In the genomic region with DNA sequence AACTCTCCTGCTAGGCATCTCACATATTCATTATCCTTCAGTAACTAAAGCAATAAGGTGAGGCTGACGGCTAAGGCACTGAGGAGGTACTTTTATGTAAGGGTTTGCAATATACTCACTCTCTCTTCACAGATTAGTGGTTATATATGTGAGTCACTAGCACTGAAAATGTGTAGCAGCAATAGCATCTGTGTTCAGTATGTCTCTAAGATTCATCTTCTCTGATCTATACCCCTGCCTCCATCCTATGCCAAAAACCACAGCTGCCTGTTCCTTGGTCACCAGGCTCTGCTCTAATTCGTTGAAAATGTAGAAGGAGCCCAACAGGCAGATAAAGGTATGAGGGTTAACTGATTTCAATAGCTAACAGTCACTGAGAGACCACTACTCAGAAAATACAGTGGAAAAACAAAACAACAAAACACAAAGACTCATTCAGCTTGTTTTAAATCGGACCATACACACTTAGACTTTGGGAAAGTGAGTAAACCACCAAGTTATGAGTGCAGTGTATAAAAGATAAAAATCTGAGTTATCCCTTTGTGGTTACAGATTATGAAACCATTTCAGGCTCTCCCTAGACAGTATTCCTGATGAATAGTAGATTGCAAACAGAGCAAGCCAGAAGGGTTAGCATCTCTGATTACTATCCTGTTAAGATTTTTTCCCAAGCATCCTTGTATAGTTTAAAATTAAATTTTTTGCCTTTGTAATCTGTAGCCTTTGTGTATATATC, we compare ENCODE assay signal across 22 cellular contexts.
DNase-seq lines count a peak whose midpoint lies in the region; ATAC-seq and TF ChIP-seq lines count a peak whose summit lies in the region.
"Had no signal": no experiment of that assay in that cellular context is flagged by ENCODE, and none has a peak within 500 bp of the region (broad histone marks: within the 10 kb centered on the region; RNA-seq: fewer than 3 reads in every experiment).

No MANE protein-coding gene starts in this region.

- peaks cover 6% of the 10 kb centered on the region for H3K9me3 Mint-ChIP-seq in MCF 10A (ENCODE audit: unreplicated experiment)
- H3K9me3 Mint-ChIP-seq in activated CD4-positive, alpha-beta T cell treated with anti-CD3 and anti-CD28 coated beads, Interleukin-2, amount 10 ng/mL, durations not matched to agents 24 days and 14 days = peaks cover 4% of the 10 kb centered on the region

- TF ChIP-seq POLR2A in breast epithelium (IDR thresholded peaks at IDR 0.05) = no peak

- H3K36me3 ChIP-seq in breast epithelium (no peaks in the 10 kb centered on the region), SJCRH30 (no peaks in the 10 kb centered on the region)

- H3K27ac Mint-ChIP-seq in MCF 10A (ENCODE audit: low read depth, unreplicated experiment) = no peak overlapping the region
- H3K27ac Mint-ChIP-seq in activated CD4-positive, alpha-beta T cell treated with anti-CD3 and anti-CD28 coated beads, Interleukin-2, amount 10 ng/mL, durations not matched to agents 24 days and 14 days = no peak overlapping the region
- H3K27ac Mint-ChIP-seq: activated naive CD4-positive, alpha-beta T cell treated with anti-CD3 and anti-CD28 coated beads, Interleukin-2, amount 50 U/mL, for 72 hours; CD8-positive, alpha-beta T cell; nephron; stimulated activated naive CD8-positive, alpha-beta T cell treated with anti-CD3 and anti-CD28 coated beads, Interleukin-15, Interleukin-2, amounts not matched to agents 100 ng/mL and 50 ng/mL, for 24 hours; type B pancreatic cell had no signal

- BruUV-seq in MCF 10A (replicated peaks; lab: Mats Ljungman, UMichigan) = no TSS peak

- TF ChIP-seq CTCF in MCF 10A (IDR thresholded peaks at IDR 0.05; ENCODE audit: unreplicated experiment) = no peak
- no peak for TF ChIP-seq CTCF in breast epithelium (IDR thresholded peaks at IDR 0.05)
- no peak for TF ChIP-seq CTCF in fibroblast of mammary gland (conservative IDR thresholded peaks at IDR 0.05; ENCODE audit: control insufficient read depth, insufficient read depth, low read depth, low read length)

- H3K9me3 ChIP-seq in breast epithelium = no peaks in the 10 kb centered on the region
- no peaks in the 10 kb centered on the region for H3K9me3 ChIP-seq in SJCRH30 (replicated peaks)

- no peak overlapping the region for H3K27ac ChIP-seq in breast epithelium
- no peak overlapping the region for H3K27ac ChIP-seq in SJCRH30
- H3K27ac ChIP-seq: 22Rv1 had no signal

- POLR2A ChIA-PET in MCF 10A (lab: Yijun Ruan, JAX) = interaction anchor here (0.9 to 1.6 kb wide), 3 partner anchors 10 to 16 kb away, joined by 4 read pairs; no protein-coding TSS in a partner anchor

- H3K4me1 Mint-ChIP-seq in MCF 10A (ENCODE audit: insufficient read depth, unreplicated experiment) = no peaks in the 10 kb centered on the region
- H3K4me1 Mint-ChIP-seq in activated CD4-positive, alpha-beta T cell treated with anti-CD3 and anti-CD28 coated beads, Interleukin-2, amount 10 ng/mL, durations not matched to agents 24 days and 14 days = no peaks in the 10 kb centered on the region
- H3K4me1 Mint-ChIP-seq: nephron had no signal

- H3K4me1 ChIP-seq in breast epithelium = no peaks in the 10 kb centered on the region
- H3K4me1 ChIP-seq in SJCRH30 = peaks cover 6% of the 10 kb centered on the region; the same call in 1 of the 2 replicates

- H3K27me3 ChIP-seq in breast epithelium (no peaks in the 10 kb centered on the region), SJCRH30 (no peaks in the 10 kb centered on the region)

- DNase-seq in MCF 10A (ENCODE audit: unreplicated experiment) = peak; percentile 25
- DNase-seq in breast epithelium (ENCODE audit: low spot score in 2 of 2) = no peak
- DNase-seq in SJCRH30 = peak; percentile 42 to 56
- DNase-seq in fibroblast of mammary gland (ENCODE audit: low read depth) = peak; percentile 80
- DNase-seq in activated CD4-positive, alpha-beta T cell treated with anti-CD3 and anti-CD28 coated beads, Interleukin-2, amount 10 ng/mL, durations not matched to agents 24 days and 14 days = no peak
- no peak for DNase-seq in T-helper 9 cell
- DNase-seq: activated T-cell treated with anti-CD3 and anti-CD28 coated beads, Interleukin-2, amount 50 U/mL, for 1 hour; CD8-positive, alpha-beta T cell; central memory CD4-positive, alpha-beta T cell; glutamatergic neuron; NCI-H1930; NCI-H510A; stimulated activated CD4-positive, alpha-beta T cell treated with anti-CD3 and anti-CD28 coated beads, Interleukin-12 subunit alpha, Interleukin-12 subunit beta, amount 100 ng/mL, for 4 hours had no signal

- CTCF ChIA-PET in MCF 10A (lab: Yijun Ruan, JAX) = interaction anchor here (1.1 to 1.3 kb wide), 2 partner anchors 73 to 357 kb away, joined by 3 to 5 read pairs; no protein-coding TSS in a partner anchor

- H3K4me3 Mint-ChIP-seq in MCF 10A (ENCODE audit: unreplicated experiment) = no peak overlapping the region
- H3K4me3 Mint-ChIP-seq in activated CD4-positive, alpha-beta T cell treated with anti-CD3 and anti-CD28 coated beads, Interleukin-2, amount 10 ng/mL, durations not matched to agents 24 days and 14 days = no peak overlapping the region
- H3K4me3 Mint-ChIP-seq: CD8-positive, alpha-beta T cell; nephron; stimulated activated naive CD8-positive, alpha-beta T cell treated with anti-CD3 and anti-CD28 coated beads, Interleukin-15, Interleukin-2, amounts not matched to agents 100 ng/mL and 50 ng/mL, for 24 hours; type B pancreatic cell had no signal

- H3K36me3 Mint-ChIP-seq in MCF 10A (ENCODE audit: insufficient read depth, unreplicated experiment) = peaks cover 4% of the 10 kb centered on the region
- H3K36me3 Mint-ChIP-seq in activated CD4-positive, alpha-beta T cell treated with anti-CD3 and anti-CD28 coated beads, Interleukin-2, amount 10 ng/mL, durations not matched to agents 24 days and 14 days (ENCODE audit: low read depth) = no peaks in the 10 kb centered on the region
- H3K36me3 Mint-ChIP-seq: activated naive CD4-positive, alpha-beta T cell treated with anti-CD3 and anti-CD28 coated beads, Interleukin-2, amount 50 U/mL, for 72 hours; CD8-positive, alpha-beta T cell had no signal

- intact Hi-C loops in MCF 10A (cut with micrococcal nuclease) (no loop called here), breast epithelium (cut with DNase I; ENCODE audit: low total_unique reads) (no loop called here)
- intact Hi-C loops in activated CD4-positive, alpha-beta T cell treated with anti-CD3 and anti-CD28 coated beads, Interleukin-2, amount 10 ng/mL, durations not matched to agents 24 days and 14 days (cut with micrococcal nuclease) = no loop called here

- H3K27me3 Mint-ChIP-seq in MCF 10A (ENCODE audit: insufficient read depth, unreplicated experiment) = no peaks in the 10 kb centered on the region
- peaks cover 2% of the 10 kb centered on the region for H3K27me3 Mint-ChIP-seq in activated CD4-positive, alpha-beta T cell treated with anti-CD3 and anti-CD28 coated beads, Interleukin-2, amount 10 ng/mL, durations not matched to agents 24 days and 14 days
- H3K27me3 Mint-ChIP-seq: stimulated activated naive CD8-positive, alpha-beta T cell treated with anti-CD3 and anti-CD28 coated beads, Interleukin-15, Interleukin-2, amounts not matched to agents 100 ng/mL and 50 ng/mL, for 24 hours; type B pancreatic cell had no signal

- no peak for ATAC-seq in GM18517 (IDR thresholded peaks at IDR 0.05; ENCODE audit: unreplicated experiment)
- no peak for ATAC-seq in HG03460 (IDR thresholded peaks at IDR 0.05; ENCODE audit: unreplicated experiment)
- ATAC-seq: activated naive CD4-positive, alpha-beta T cell treated with anti-CD3 and anti-CD28 coated beads, Interleukin-2, amount 50 U/mL, for 72 hours; CD8-positive, alpha-beta T cell; GM12878; HepG2 had no signal

- H3K4me3 ChIP-seq in breast epithelium (no peak overlapping the region), SJCRH30 (no peak overlapping the region), fibroblast of mammary gland (ENCODE audit: control insufficient read depth, low read depth, low read length) (no peak overlapping the region)
- H3K4me3 ChIP-seq: GM12878 had no signal

Comparison
In these comparisons a context has a peak if more than half of its experiments do, and no peak if none do; other contexts are left out.
1. DNase-seq: peak in MCF 10A (single experiment), SJCRH30 (2 of 2) and fibroblast of mammary gland (single experiment); none in breast epithelium (0 of 2), activated CD4-positive, alpha-beta T cell treated with anti-CD3 and anti-CD28 coated beads, Interleukin-2, amount 10 ng/mL, durations not matched to agents 24 days and 14 days (single experiment) and T-helper 9 cell (single experiment).